ENCODE assay signal across 1 cellular context in the genomic region with DNA sequence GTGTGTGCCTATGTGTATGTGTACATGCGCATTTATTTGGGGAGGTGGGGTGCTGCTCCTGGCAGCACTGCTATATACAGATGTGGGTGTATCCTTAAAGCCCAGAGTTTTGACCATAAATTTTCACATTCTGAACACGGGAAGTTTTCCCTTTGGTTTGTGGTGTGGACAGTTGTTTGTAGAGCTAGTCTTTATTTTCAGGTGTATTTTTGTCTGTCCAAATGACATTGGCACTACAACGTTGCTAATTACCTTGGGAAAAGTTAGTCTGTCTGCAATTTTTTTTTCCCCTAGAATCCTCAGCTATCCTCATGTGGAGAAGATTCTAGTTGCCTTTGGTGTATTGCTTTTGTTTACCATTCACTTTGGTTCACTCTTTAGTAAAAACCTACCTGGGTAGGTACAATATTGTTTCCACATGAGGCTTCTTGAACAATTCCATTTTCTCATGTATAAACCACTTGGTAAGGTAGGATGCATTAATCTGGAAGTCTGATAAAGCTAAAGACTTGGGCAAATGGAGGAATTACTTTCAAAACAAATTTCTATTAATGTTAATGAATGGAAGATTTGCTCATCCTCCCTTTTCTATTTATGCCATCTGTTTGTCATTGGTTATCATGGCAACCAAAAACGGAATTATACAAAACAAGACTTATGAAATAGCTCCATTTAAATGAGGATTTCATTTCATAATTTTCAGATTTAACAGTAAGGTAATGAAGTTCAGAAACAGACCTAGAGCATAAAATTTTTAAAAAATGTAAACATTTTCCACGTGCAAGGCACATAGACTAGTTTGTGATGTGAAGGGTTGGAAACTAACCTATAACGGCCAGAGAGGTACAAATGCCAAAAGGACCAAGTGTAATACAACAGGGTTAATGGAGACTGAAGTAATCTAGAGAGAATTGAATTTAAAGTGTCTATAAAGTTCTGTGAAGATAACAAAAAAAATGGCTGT.
TF ChIP-seq lines count a peak whose summit lies in the region.

No MANE protein-coding gene starts in this region.

TF ChIP-seq in A549, 52 proteins besides CTCF, POLR2A, EP300 and RAD21 (continued from another document):
- TF ChIP-seq, protein P1, sequence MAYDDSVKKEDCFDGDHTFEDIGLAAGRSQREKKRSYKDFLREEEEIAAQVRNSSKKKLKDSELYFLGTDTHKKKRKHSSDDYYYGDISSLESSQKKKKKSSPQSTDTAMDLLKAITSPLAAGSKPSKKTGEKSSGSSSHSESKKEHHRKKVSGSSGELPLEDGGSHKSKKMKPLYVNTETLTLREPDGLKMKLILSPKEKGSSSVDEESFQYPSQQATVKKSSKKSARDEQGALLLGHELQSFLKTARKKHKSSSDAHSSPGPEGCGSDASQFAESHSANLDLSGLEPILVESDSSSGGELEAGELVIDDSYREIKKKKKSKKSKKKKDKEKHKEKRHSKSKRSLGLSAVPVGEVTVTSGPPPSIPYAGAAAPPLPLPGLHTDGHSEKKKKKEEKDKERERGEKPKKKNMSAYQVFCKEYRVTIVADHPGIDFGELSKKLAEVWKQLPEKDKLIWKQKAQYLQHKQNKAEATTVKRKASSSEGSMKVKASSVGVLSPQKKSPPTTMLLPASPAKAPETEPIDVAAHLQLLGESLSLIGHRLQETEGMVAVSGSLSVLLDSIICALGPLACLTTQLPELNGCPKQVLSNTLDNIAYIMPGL (CRISPR knock-in tag; IDR thresholded peaks at IDR 0.05; ENCODE audit: borderline replicate concordance): peak; percentile 47; the same call in 1 of the 2 replicates
- TF ChIP-seq BCL3 (IDR thresholded peaks at IDR 0.05): no peak
- no peak for TF ChIP-seq CBX8 (IDR thresholded peaks at IDR 0.05)
- TF ChIP-seq NPAS2 (CRISPR knock-in tag; IDR thresholded peaks at IDR 0.05; ENCODE audit: borderline replicate concordance): no peak
- TF ChIP-seq RARB (CRISPR knock-in tag; IDR thresholded peaks at IDR 0.05): peak; percentile 55; the same call in 1 of the 2 replicates
- TF ChIP-seq EHF (CRISPR knock-in tag; IDR thresholded peaks at IDR 0.05): peak; percentile 59
- no peak for TF ChIP-seq NFE2L2 (conservative IDR thresholded peaks at IDR 0.05; ENCODE audit: low read length)
- TF ChIP-seq CHD2 (IDR thresholded peaks at IDR 0.05; ENCODE audit: low read length, partially characterized antibody): no peak
- peak; percentile 86 for TF ChIP-seq TP53 (CRISPR knock-in tag; IDR thresholded peaks at IDR 0.05)
- TF ChIP-seq FOXS1 (CRISPR knock-in tag; IDR thresholded peaks at IDR 0.05): no peak
- no peak for TF ChIP-seq HOXB13 (CRISPR knock-in tag; IDR thresholded peaks at IDR 0.05; ENCODE audit: low read depth)
- no peak for TF ChIP-seq ZFP36 (IDR thresholded peaks at IDR 0.05; ENCODE audit: borderline replicate concordance, partially characterized antibody)
- TF ChIP-seq KDM5A (IDR thresholded peaks at IDR 0.05): no peak
- no peak for TF ChIP-seq NR3C1 (IDR thresholded peaks at IDR 0.05)
- no peak for TF ChIP-seq RNF2 (IDR thresholded peaks at IDR 0.05; ENCODE audit: borderline replicate concordance, low read depth)
- no peak for TF ChIP-seq SMC3 (IDR thresholded peaks at IDR 0.05)
- TF ChIP-seq ZNF302 (CRISPR knock-in tag; IDR thresholded peaks at IDR 0.05): no peak
- TF ChIP-seq BHLHE40 (IDR thresholded peaks at IDR 0.05; ENCODE audit: low read depth, low read length): no peak
- no peak for TF ChIP-seq SREBF2 (IDR thresholded peaks at IDR 0.05)
- TF ChIP-seq ZSCAN20 (CRISPR knock-in tag; IDR thresholded peaks at IDR 0.05): peak; percentile 52; the same call in 1 of the 2 replicates
- no peak for TF ChIP-seq EHMT2 (IDR thresholded peaks at IDR 0.05; ENCODE audit: low read depth)
- no peak for TF ChIP-seq JUNB (IDR thresholded peaks at IDR 0.05)
- no peak for TF ChIP-seq MAX (IDR thresholded peaks at IDR 0.05)
- peak; percentile 83 for TF ChIP-seq TFCP2L1 (CRISPR knock-in tag; IDR thresholded peaks at IDR 0.05)
- TF ChIP-seq KDM1A (IDR thresholded peaks at IDR 0.05; ENCODE audit: low read depth): no peak
- peak; percentile 93; the same call in 1 of the 2 replicates for TF ChIP-seq HOXA7 (CRISPR knock-in tag; IDR thresholded peaks at IDR 0.05)
- TF ChIP-seq FOSB (CRISPR knock-in tag; IDR thresholded peaks at IDR 0.05): peak; percentile 91
- no peak for TF ChIP-seq MAFK (IDR thresholded peaks at IDR 0.05; ENCODE audit: partially characterized antibody)
- no peak for TF ChIP-seq ELK1 (IDR thresholded peaks at IDR 0.05; ENCODE audit: low read depth, low read length)
- TF ChIP-seq HOXB5 (CRISPR knock-in tag; IDR thresholded peaks at IDR 0.05): peak; percentile 52; the same call in 1 of the 2 replicates
- TF ChIP-seq, protein P2, sequence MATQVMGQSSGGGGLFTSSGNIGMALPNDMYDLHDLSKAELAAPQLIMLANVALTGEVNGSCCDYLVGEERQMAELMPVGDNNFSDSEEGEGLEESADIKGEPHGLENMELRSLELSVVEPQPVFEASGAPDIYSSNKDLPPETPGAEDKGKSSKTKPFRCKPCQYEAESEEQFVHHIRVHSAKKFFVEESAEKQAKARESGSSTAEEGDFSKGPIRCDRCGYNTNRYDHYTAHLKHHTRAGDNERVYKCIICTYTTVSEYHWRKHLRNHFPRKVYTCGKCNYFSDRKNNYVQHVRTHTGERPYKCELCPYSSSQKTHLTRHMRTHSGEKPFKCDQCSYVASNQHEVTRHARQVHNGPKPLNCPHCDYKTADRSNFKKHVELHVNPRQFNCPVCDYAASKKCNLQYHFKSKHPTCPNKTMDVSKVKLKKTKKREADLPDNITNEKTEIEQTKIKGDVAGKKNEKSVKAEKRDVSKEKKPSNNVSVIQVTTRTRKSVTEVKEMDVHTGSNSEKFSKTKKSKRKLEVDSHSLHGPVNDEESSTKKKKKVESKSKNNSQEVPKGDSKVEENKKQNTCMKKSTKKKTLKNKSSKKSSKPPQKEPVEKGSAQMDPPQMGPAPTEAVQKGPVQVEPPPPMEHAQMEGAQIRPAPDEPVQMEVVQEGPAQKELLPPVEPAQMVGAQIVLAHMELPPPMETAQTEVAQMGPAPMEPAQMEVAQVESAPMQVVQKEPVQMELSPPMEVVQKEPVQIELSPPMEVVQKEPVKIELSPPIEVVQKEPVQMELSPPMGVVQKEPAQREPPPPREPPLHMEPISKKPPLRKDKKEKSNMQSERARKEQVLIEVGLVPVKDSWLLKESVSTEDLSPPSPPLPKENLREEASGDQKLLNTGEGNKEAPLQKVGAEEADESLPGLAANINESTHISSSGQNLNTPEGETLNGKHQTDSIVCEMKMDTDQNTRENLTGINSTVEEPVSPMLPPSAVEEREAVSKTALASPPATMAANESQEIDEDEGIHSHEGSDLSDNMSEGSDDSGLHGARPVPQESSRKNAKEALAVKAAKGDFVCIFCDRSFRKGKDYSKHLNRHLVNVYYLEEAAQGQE (IDR thresholded peaks at IDR 0.05): peak; percentile 23
- no peak for TF ChIP-seq RFX5 (IDR thresholded peaks at IDR 0.05)
- no peak for TF ChIP-seq ESRRA (IDR thresholded peaks at IDR 0.05; ENCODE audit: borderline replicate concordance, low read length)
- TF ChIP-seq GATA3 (IDR thresholded peaks at IDR 0.05; ENCODE audit: borderline replicate concordance): no peak
